ENCODE assay signal across 14 cellular contexts in genomic region chr9:86009133-86009532, GRCh38.
DNase-seq lines count a peak whose midpoint lies in the region; ATAC-seq and TF ChIP-seq lines count a peak whose summit lies in the region.
"Had no signal": no experiment of that assay in that cellular context is flagged by ENCODE, and none has a peak within 500 bp of the region (broad histone marks: within the 10 kb centered on the region; RNA-seq: fewer than 3 reads in every experiment).

No MANE protein-coding gene starts in this region.

- H3K4me3 Mint-ChIP-seq in CD4-positive, CD25-positive, alpha-beta regulatory T cell, result no peak overlapping the region
- H3K4me3 Mint-ChIP-seq in progenitor cell of endocrine pancreas (ENCODE audit: low read depth), result no peak overlapping the region
- H3K4me3 Mint-ChIP-seq: CD14-positive monocyte; CD8-positive, alpha-beta memory T cell had no signal

- no peaks in the 10 kb centered on the region for H3K27me3 ChIP-seq in CD4-positive, CD25-positive, alpha-beta regulatory T cell (ENCODE audit: control insufficient read depth, insufficient read depth, low read length)
- no peaks in the 10 kb centered on the region for H3K27me3 ChIP-seq in heart right ventricle
- H3K27me3 ChIP-seq: BLaER1 had no signal

- WGBS in heart right ventricle, 2 donors, result 34 to 54% methylated on average over 2 of the region's 2 CpGs

- peaks cover 0 to under 1% (median 0%) of the 10 kb centered on the region in 4 donors for H3K4me1 Mint-ChIP-seq in CD4-positive, CD25-positive, alpha-beta regulatory T cell
- peaks cover 1% of the 10 kb centered on the region for H3K4me1 Mint-ChIP-seq in progenitor cell of endocrine pancreas (ENCODE audit: low read depth)
- H3K4me1 Mint-ChIP-seq: CD14-positive monocyte; CD8-positive, alpha-beta memory T cell had no signal

- no peak for ATAC-seq in CD4-positive, CD25-positive, alpha-beta regulatory T cell (ENCODE audit: low read depth in 2 of 2)
- ATAC-seq in heart right ventricle, result no peak

- TF ChIP-seq CTCF in progenitor cell of endocrine pancreas (IDR thresholded peaks at IDR 0.05; ENCODE audit: unreplicated experiment) (no peak), heart right ventricle (IDR thresholded peaks at IDR 0.05) (no peak)

- H3K36me3 Mint-ChIP-seq in CD4-positive, CD25-positive, alpha-beta regulatory T cell, result peaks cover 56% of the 10 kb centered on the region
- H3K36me3 Mint-ChIP-seq in progenitor cell of endocrine pancreas (ENCODE audit: insufficient read depth), result peaks cover 52% of the 10 kb centered on the region

- no peak overlapping the region for H3K4me3 ChIP-seq in CD4-positive, CD25-positive, alpha-beta regulatory T cell (ENCODE audit: low read depth, low read length)
- H3K4me3 ChIP-seq in heart right ventricle, result no peak overlapping the region
- H3K4me3 ChIP-seq: BLaER1, HAP-1 had no signal

- peaks cover 0 to 5% (median 0%) of the 10 kb centered on the region in 7 donors for H3K9me3 Mint-ChIP-seq in CD4-positive, CD25-positive, alpha-beta regulatory T cell
- peaks cover 14% of the 10 kb centered on the region for H3K9me3 Mint-ChIP-seq in progenitor cell of endocrine pancreas (ENCODE audit: low read depth)

- no peaks in the 10 kb centered on the region for H3K4me1 ChIP-seq in CD4-positive, CD25-positive, alpha-beta regulatory T cell (ENCODE audit: control insufficient read depth, insufficient read depth, low read length, poor library complexity, severe bottlenecking)
- H3K4me1 ChIP-seq in heart right ventricle, result no peaks in the 10 kb centered on the region
- H3K4me1 ChIP-seq: BLaER1, HAP-1 had no signal

- H3K27ac ChIP-seq in CD4-positive, CD25-positive, alpha-beta regulatory T cell (ENCODE audit: insufficient read depth, low read length, poor library complexity, severe bottlenecking), result no peak overlapping the region
- no peak overlapping the region for H3K27ac ChIP-seq in heart right ventricle
- H3K27ac ChIP-seq: 22Rv1, BLaER1 had no signal

- peak overlapping the region in 2 of 3 donors; percentile 4 to 23 for H3K27ac Mint-ChIP-seq in CD4-positive, CD25-positive, alpha-beta regulatory T cell
- H3K27ac Mint-ChIP-seq in progenitor cell of endocrine pancreas, result peak overlapping the region; percentile 42

- peaks cover 56% of the 10 kb centered on the region for H3K36me3 ChIP-seq in CD4-positive, CD25-positive, alpha-beta regulatory T cell (ENCODE audit: control insufficient read depth, insufficient read depth, low read length)
- H3K36me3 ChIP-seq in heart right ventricle, result peaks cover 0 to 97% (median 50%) of the 10 kb centered on the region in 9 donors

- H3K27me3 Mint-ChIP-seq in CD4-positive, CD25-positive, alpha-beta regulatory T cell, result no peaks in the 10 kb centered on the region
- H3K27me3 Mint-ChIP-seq in progenitor cell of endocrine pancreas, result no peaks in the 10 kb centered on the region
- H3K27me3 Mint-ChIP-seq: CD8-positive, alpha-beta memory T cell had no signal

- intact Hi-C loops in heart right ventricle (cut with DNase I), result loop anchor here in 1 of 10 donors (10.0 kb wide), 1 partner anchor 154 kb away; no protein-coding TSS in a partner anchor

- DNase-seq in NCI-H748 (lab: John Stamatoyannopoulos, UW; ENCODE audit: unreplicated experiment), result peak; percentile 31
- DNase-seq in NCI-H748 treated with DMSO at 0.1 percent for 48 hours (lab: John Stamatoyannopoulos, UW), result no peak
- DNase-seq in CD4-positive, CD25-positive, alpha-beta regulatory T cell, result no peak
- DNase-seq in NCI-H146 treated with DMSO at 0.1 percent for 48 hours (lab: John Stamatoyannopoulos, UW; ENCODE audit: unreplicated experiment), result peak; percentile 29
- no peak for DNase-seq in progenitor cell of endocrine pancreas (ENCODE audit: low spot score, unreplicated experiment)
- DNase-seq in heart right ventricle, result no peak
- DNase-seq in NCI-H226, result no peak
- DNase-seq: CD8-positive, alpha-beta memory T cell; DMS 273 treated with DMSO at 0.1 percent for 48 hours; DMS53 had no signal

- H3K9me3 ChIP-seq in CD4-positive, CD25-positive, alpha-beta regulatory T cell (ENCODE audit: control insufficient read depth in 2 of 2, low read length in 2 of 2), result peaks cover 4 to 5% of the 10 kb centered on the region in 2 experiments
- H3K9me3 ChIP-seq in heart right ventricle, result peaks cover 0 to 16% (median 4%) of the 10 kb centered on the region in 11 donors
- H3K9me3 ChIP-seq: HAP-1 had no signal

Comparison
In these comparisons a context has a peak if more than half of its experiments do, and no peak if none do; other contexts are left out.
1. DNase-seq: peak in NCI-H748 (single experiment) and NCI-H146 treated with DMSO at 0.1 percent for 48 hours (single experiment); none in NCI-H748 treated with DMSO at 0.1 percent for 48 hours (single experiment), CD4-positive, CD25-positive, alpha-beta regulatory T cell (0 of 3), progenitor cell of endocrine pancreas (single experiment), heart right ventricle (0 of 2) and NCI-H226 (single experiment).